In genomic region chr6:37078814-37079213, GRCh38 we compare ENCODE assay signal across 16 cellular contexts.
DNase-seq lines count a peak whose midpoint lies in the region; ATAC-seq, FAIRE-seq and TF ChIP-seq lines count a peak whose summit lies in the region.
"Had no signal": no experiment of that assay in that cellular context is flagged by ENCODE, and none has a peak within 500 bp of the region (broad histone marks: within the 10 kb centered on the region; RNA-seq: fewer than 3 reads in every experiment).

No MANE protein-coding gene starts in this region.

- FAIRE-seq in bronchial epithelial cell (lab: Jason Lieb, UNC), result no peak
- FAIRE-seq: GM19239, H1 had no signal

- POLR2A ChIA-PET in activated CD4-positive, alpha-beta T cell treated with anti-CD3 and anti-CD28 coated beads, Interleukin-2, amount 10 ng/mL, durations not matched to agents 7 days and 5 days (lab: Charles Lee), result no interaction called here

- H3K4me1 ChIP-seq in sigmoid colon, result peaks cover 0 to 29% (median 19%) of the 10 kb centered on the region in 4 donors
- H3K4me1 ChIP-seq: HAP-1 had no signal

- peak overlapping the region; percentile 5 for H3K27ac Mint-ChIP-seq in activated CD4-positive, alpha-beta T cell treated with anti-CD3 and anti-CD28 coated beads, Interleukin-2, amount 10 ng/mL, durations not matched to agents 7 days and 5 days
- H3K27ac Mint-ChIP-seq: CD4-positive, alpha-beta memory T cell had no signal

- TF ChIP-seq CTCF in bronchial epithelial cell (IDR thresholded peaks at IDR 0.05; ENCODE audit: insufficient read depth, low read length, severe bottlenecking), result no peak
- TF ChIP-seq CTCF in sigmoid colon (IDR thresholded peaks at IDR 0.05), result no peak

- no peaks in the 10 kb centered on the region for H3K9me3 ChIP-seq in sigmoid colon
- H3K9me3 ChIP-seq: BE2C, HAP-1 had no signal

- peak overlapping the region in 3 of 4 donors; percentile 76 to 85 (median 78) for H3K27ac ChIP-seq in sigmoid colon
- H3K27ac ChIP-seq: C4-2B, HL-60 had no signal

- 91 to 92% methylated on average over 2 of the region's 2 CpGs for WGBS in sigmoid colon, 2 donors

- no peaks in the 10 kb centered on the region for H3K27me3 ChIP-seq in bronchial epithelial cell (ENCODE audit: control insufficient read depth, insufficient read depth, low read length)
- H3K27me3 ChIP-seq in sigmoid colon, result no peaks in the 10 kb centered on the region
- H3K27me3 ChIP-seq: BE2C had no signal

- no peak overlapping the region for H3K4me3 ChIP-seq in bronchial epithelial cell (ENCODE audit: low read depth, low read length)
- no peak overlapping the region for H3K4me3 ChIP-seq in sigmoid colon
- H3K4me3 ChIP-seq: HAP-1 had no signal

- intact Hi-C loops in sigmoid colon (cut with DNase I), result no loop called here

- H3K36me3 Mint-ChIP-seq in activated CD4-positive, alpha-beta T cell treated with anti-CD3 and anti-CD28 coated beads, Interleukin-2, amount 10 ng/mL, durations not matched to agents 7 days and 5 days (ENCODE audit: low read depth), result no peaks in the 10 kb centered on the region
- H3K36me3 Mint-ChIP-seq: CD4-positive, alpha-beta memory T cell had no signal

- H3K36me3 ChIP-seq in bronchial epithelial cell (ENCODE audit: control insufficient read depth, insufficient read depth, low read length) (no peaks in the 10 kb centered on the region), sigmoid colon (no peaks in the 10 kb centered on the region)
- H3K36me3 ChIP-seq: BE2C, HAP-1 had no signal

- no peak overlapping the region for H3K4me3 Mint-ChIP-seq in activated CD4-positive, alpha-beta T cell treated with anti-CD3 and anti-CD28 coated beads, Interleukin-2, amount 10 ng/mL, durations not matched to agents 7 days and 5 days
- H3K4me3 Mint-ChIP-seq: CD4-positive, alpha-beta memory T cell had no signal

- H3K27me3 Mint-ChIP-seq in activated CD4-positive, alpha-beta T cell treated with anti-CD3 and anti-CD28 coated beads, Interleukin-2, amount 10 ng/mL, durations not matched to agents 7 days and 5 days, result no peaks in the 10 kb centered on the region
- H3K27me3 Mint-ChIP-seq: CD4-positive, alpha-beta memory T cell had no signal

- CTCF ChIA-PET in activated CD4-positive, alpha-beta T cell treated with anti-CD3 and anti-CD28 coated beads, Interleukin-2, amount 10 ng/mL, durations not matched to agents 7 days and 5 days (lab: Charles Lee), result interaction anchor here (0.7 kb wide), 1 partner anchor 9 kb away, joined by 3 read pairs; no protein-coding TSS in a partner anchor

- no peak for TF ChIP-seq POLR2A in sigmoid colon (IDR thresholded peaks at IDR 0.05)

- H3K4me1 Mint-ChIP-seq in activated CD4-positive, alpha-beta T cell treated with anti-CD3 and anti-CD28 coated beads, Interleukin-2, amount 10 ng/mL, durations not matched to agents 7 days and 5 days, result no peaks in the 10 kb centered on the region

- no peaks in the 10 kb centered on the region for H3K9me3 Mint-ChIP-seq in activated CD4-positive, alpha-beta T cell treated with anti-CD3 and anti-CD28 coated beads, Interleukin-2, amount 10 ng/mL, durations not matched to agents 7 days and 5 days
- H3K9me3 Mint-ChIP-seq: CD4-positive, alpha-beta memory T cell had no signal

- TF ChIP-seq EP300 in sigmoid colon (IDR thresholded peaks at IDR 0.05), result no peak

- no peak for DNase-seq in activated CD4-positive, alpha-beta T cell treated with anti-CD3 and anti-CD28 coated beads, Interleukin-2, amount 10 ng/mL, durations not matched to agents 7 days and 5 days
- DNase-seq in activated CD4-positive, alpha-beta T cell treated with anti-CD3 and anti-CD28 coated beads, Interleukin-2, amount 50 U/mL, for 4 hours, result no peak
- DNase-seq in bronchial epithelial cell (ENCODE audit: low read depth) (peak; percentile 32), sigmoid colon (no peak), NCI-H128 (lab: John Stamatoyannopoulos, UW; ENCODE audit: unreplicated experiment) (no peak)
- DNase-seq in stimulated activated naive CD4-positive, alpha-beta T cell (lab: John Stamatoyannopoulos, UW), result no peak
- DNase-seq: BE2C; CD4-positive, alpha-beta memory T cell; GF-D8; KBM-7 had no signal

- ATAC-seq in HG02970 (IDR thresholded peaks at IDR 0.05; ENCODE audit: low FRiP score, unreplicated experiment), result no peak
